In genomic region chr15:64122936-64123351, GRCh38 we compare ENCODE assay signal across 23 cellular contexts. TPM values are rescaled to one million over a fixed set of nuclear protein-coding genes. Genes with fewer than 3 reads are reported as not detected.
DNase-seq lines count a peak whose midpoint lies in the region; ATAC-seq and TF ChIP-seq lines count a peak whose summit lies in the region.
"Had no signal": no experiment of that assay in that cellular context is flagged by ENCODE, and none has a peak within 500 bp of the region (broad histone marks: within the 10 kb centered on the region; RNA-seq: fewer than 3 reads in every experiment).

No MANE protein-coding gene starts in this region.

- H3K27ac ChIP-seq in angular gyrus (ENCODE audit: low read depth, low read length) (peak overlapping the region; percentile 95), substantia nigra (ENCODE audit: low read depth, low read length, poor library complexity, severe bottlenecking) (peak overlapping the region; percentile 98)
- H3K27ac ChIP-seq: ovary, stomach, upper lobe of left lung had no signal

- ATAC-seq in left lobe of liver (peak; percentile 28), SK-N-SH treated with all-trans-retinoic acid at 6 μM for 48 hours (no peak)
- ATAC-seq: effector memory CD8-positive, alpha-beta T cell; esophagus mucosa; HCT116; naive thymus-derived CD4-positive, alpha-beta T cell; WTC11 had no signal

- DNase-seq in fibroblast of peridontal ligament (ENCODE audit: extremely low read depth) (peak; percentile 17), left lobe of liver (ENCODE audit: low spot score) (no peak), substantia nigra (lab: John Stamatoyannopoulos, UW) (peak in 47 of 49 donors; percentile 32 to 94 (median 81)), NOMO-1 (lab: John Stamatoyannopoulos, UW; ENCODE audit: unreplicated experiment in 2 of 2) (no peak), DMS114 treated with DMSO at 0.1 percent for 48 hours (lab: John Stamatoyannopoulos, UW; ENCODE audit: unreplicated experiment) (no peak), NCI-H1105 treated with DMSO at 0.1 percent for 48 hours (lab: John Stamatoyannopoulos, UW) (no peak)
- DNase-seq: CD4-positive, alpha-beta T cell; DMS 273 treated with DMSO at 0.1 percent for 48 hours; effector memory CD8-positive, alpha-beta T cell; kidney glomerular epithelial cell; naive thymus-derived CD4-positive, alpha-beta T cell; NCI-H1092; NCI-H187 treated with DMSO at 0.1 percent for 48 hours; ovary; stimulated activated CD4-positive, alpha-beta T cell treated with anti-CD3 and anti-CD28 coated beads, Interleukin-15, amount 100 ng/mL, for 24 hours; stomach; T-helper 9 cell; upper lobe of left lung had no signal

TF ChIP-seq in SK-N-SH treated with all-trans-retinoic acid at 6 μM for 48 hours, 23 proteins besides CTCF, POLR2A, EP300 and RAD21:
- TF ChIP-seq SNAI2 (CRISPR knock-in tag; IDR thresholded peaks at IDR 0.05) (no peak), TCF4 (CRISPR knock-in tag; IDR thresholded peaks at IDR 0.05; ENCODE audit: borderline replicate concordance) (no peak), ZFP3 (CRISPR knock-in tag; IDR thresholded peaks at IDR 0.05) (no peak), ZNF70 (CRISPR knock-in tag; IDR thresholded peaks at IDR 0.05) (no peak), POU6F1 (CRISPR knock-in tag; IDR thresholded peaks at IDR 0.05; ENCODE audit: borderline replicate concordance, low read depth) (no peak), ZC3H10 (CRISPR knock-in tag; IDR thresholded peaks at IDR 0.05) (no peak), TSHZ2 (CRISPR knock-in tag; IDR thresholded peaks at IDR 0.05) (no peak), ARNTL (CRISPR knock-in tag; IDR thresholded peaks at IDR 0.05; ENCODE audit: borderline replicate concordance, low read depth) (no peak), ZNF565 (CRISPR knock-in tag; conservative IDR thresholded peaks at IDR 0.05; ENCODE audit: low read depth) (no peak), GLIS3 (CRISPR knock-in tag; IDR thresholded peaks at IDR 0.05) (no peak), CREB5 (CRISPR knock-in tag; IDR thresholded peaks at IDR 0.05; ENCODE audit: low read depth) (no peak), ZFP30 (CRISPR knock-in tag; IDR thresholded peaks at IDR 0.05) (no peak), RARB (CRISPR knock-in tag; IDR thresholded peaks at IDR 0.05) (no peak), CSDC2 (CRISPR knock-in tag; IDR thresholded peaks at IDR 0.05) (no peak), ISL1 (CRISPR knock-in tag; IDR thresholded peaks at IDR 0.05) (no peak), PPARA (CRISPR knock-in tag; IDR thresholded peaks at IDR 0.05; ENCODE audit: borderline replicate concordance) (no peak), TOX (CRISPR knock-in tag; IDR thresholded peaks at IDR 0.05; ENCODE audit: borderline replicate concordance) (no peak)
- TF ChIP-seq, protein P1, sequence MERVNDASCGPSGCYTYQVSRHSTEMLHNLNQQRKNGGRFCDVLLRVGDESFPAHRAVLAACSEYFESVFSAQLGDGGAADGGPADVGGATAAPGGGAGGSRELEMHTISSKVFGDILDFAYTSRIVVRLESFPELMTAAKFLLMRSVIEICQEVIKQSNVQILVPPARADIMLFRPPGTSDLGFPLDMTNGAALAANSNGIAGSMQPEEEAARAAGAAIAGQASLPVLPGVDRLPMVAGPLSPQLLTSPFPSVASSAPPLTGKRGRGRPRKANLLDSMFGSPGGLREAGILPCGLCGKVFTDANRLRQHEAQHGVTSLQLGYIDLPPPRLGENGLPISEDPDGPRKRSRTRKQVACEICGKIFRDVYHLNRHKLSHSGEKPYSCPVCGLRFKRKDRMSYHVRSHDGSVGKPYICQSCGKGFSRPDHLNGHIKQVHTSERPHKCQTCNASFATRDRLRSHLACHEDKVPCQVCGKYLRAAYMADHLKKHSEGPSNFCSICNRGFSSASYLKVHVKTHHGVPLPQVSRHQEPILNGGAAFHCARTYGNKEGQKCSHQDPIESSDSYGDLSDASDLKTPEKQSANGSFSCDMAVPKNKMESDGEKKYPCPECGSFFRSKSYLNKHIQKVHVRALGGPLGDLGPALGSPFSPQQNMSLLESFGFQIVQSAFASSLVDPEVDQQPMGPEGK (CRISPR knock-in tag; IDR thresholded peaks at IDR 0.05; ENCODE audit: borderline replicate concordance) = no peak
- TF ChIP-seq, protein P2, sequence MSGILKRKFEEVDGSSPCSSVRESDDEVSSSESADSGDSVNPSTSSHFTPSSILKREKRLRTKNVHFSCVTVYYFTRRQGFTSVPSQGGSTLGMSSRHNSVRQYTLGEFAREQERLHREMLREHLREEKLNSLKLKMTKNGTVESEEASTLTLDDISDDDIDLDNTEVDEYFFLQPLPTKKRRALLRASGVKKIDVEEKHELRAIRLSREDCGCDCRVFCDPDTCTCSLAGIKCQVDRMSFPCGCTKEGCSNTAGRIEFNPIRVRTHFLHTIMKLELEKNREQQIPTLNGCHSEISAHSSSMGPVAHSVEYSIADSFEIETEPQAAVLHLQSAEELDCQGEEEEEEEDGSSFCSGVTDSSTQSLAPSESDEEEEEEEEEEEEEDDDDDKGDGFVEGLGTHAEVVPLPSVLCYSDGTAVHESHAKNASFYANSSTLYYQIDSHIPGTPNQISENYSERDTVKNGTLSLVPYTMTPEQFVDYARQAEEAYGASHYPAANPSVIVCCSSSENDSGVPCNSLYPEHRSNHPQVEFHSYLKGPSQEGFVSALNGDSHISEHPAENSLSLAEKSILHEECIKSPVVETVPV (CRISPR knock-in tag; IDR thresholded peaks at IDR 0.05) = no peak

RNA-seq across cellular contexts. Expression of gene SNX1, which starts 27.2 kb away (rescaled TPM):
- 66.2 TPM for total RNA-seq in left lobe of liver

RNA-seq across cellular contexts. Expression of gene SNX22, which starts 28.6 kb away (rescaled TPM):
- total RNA-seq in left lobe of liver = 1.2 TPM

RNA-seq across cellular contexts. Expression of gene CIAO2A, which starts 29.3 kb away (rescaled TPM):
- total RNA-seq in left lobe of liver = 70.2 TPM

RNA-seq across cellular contexts. Expression of gene PPIB, which starts 39.9 kb away (rescaled TPM):
- 474 TPM for total RNA-seq in left lobe of liver

Comparison
In these comparisons a context has a peak if more than half of its experiments do, and no peak if none do; other contexts are left out.
1. DNase-seq: peak in fibroblast of peridontal ligament (single experiment) and substantia nigra (47 of 49); none in left lobe of liver (single experiment), NOMO-1 (0 of 2), DMS114 treated with DMSO at 0.1 percent for 48 hours (single experiment) and NCI-H1105 treated with DMSO at 0.1 percent for 48 hours (single experiment).